In the genomic region with DNA sequence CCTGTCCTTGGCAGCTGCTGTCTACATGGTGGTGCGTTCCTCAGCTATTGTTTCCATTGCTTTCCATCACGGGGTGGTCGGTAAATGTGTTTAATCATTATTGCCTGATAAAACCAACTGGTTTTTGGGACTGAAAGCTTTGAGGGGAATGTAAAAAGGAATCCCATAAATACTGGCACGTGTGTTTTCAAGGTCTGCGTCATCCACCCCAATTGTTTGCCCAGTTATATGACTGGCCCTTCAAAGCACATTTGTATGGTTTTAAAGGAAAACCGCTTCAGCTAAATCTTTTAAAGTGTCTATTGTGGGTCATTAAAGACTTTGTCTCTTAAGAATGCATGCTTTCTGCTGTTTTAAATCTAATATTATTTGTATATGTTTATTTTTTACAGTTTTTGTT, we compare ENCODE assay signal across 16 cellular contexts.
A peak's percentile ranks its signal among the peaks of the same experiment; 100 is the strongest.
DNase-seq lines count a peak whose midpoint lies in the region; ATAC-seq and TF ChIP-seq lines count a peak whose summit lies in the region.
"Had no signal": no experiment of that assay in that cellular context is flagged by ENCODE, and none has a peak within 500 bp of the region (broad histone marks: within the 10 kb centered on the region; RNA-seq: fewer than 3 reads in every experiment).

No MANE protein-coding gene starts in this region.

- no peak for ATAC-seq in T-helper 17 cell
- peak; percentile 60 for ATAC-seq in left colon
- no peak for ATAC-seq in stimulated activated memory B cell treated with anti-CD40 and anti-IgM and Interleukin-4, amounts not matched to agents 10 μg/mL and 1 μg/mL and 100 μg/mL, for 72 hours
- no peak for ATAC-seq in Right ventricle myocardium superior (ENCODE audit: poor library complexity)

- H3K4me1 Mint-ChIP-seq in T-helper 17 cell, result peaks cover 10% of the 10 kb centered on the region
- H3K4me1 Mint-ChIP-seq in stimulated activated memory B cell treated with anti-CD40 and anti-IgM and Interleukin-4, amounts not matched to agents 10 μg/mL and 1 μg/mL and 100 μg/mL, for 72 hours, result no peaks in the 10 kb centered on the region

- H3K27ac ChIP-seq in 22Rv1, result peak overlapping the region; percentile 18; the same call in 1 of the 2 replicates

- H3K27me3 Mint-ChIP-seq in T-helper 17 cell, result no peaks in the 10 kb centered on the region
- H3K27me3 Mint-ChIP-seq in stimulated activated memory B cell treated with anti-CD40 and anti-IgM and Interleukin-4, amounts not matched to agents 10 μg/mL and 1 μg/mL and 100 μg/mL, for 72 hours, result no peaks in the 10 kb centered on the region
- H3K27me3 Mint-ChIP-seq: CD4-positive, alpha-beta memory T cell had no signal

- no peak overlapping the region for H3K4me3 Mint-ChIP-seq in T-helper 17 cell
- H3K4me3 Mint-ChIP-seq in stimulated activated memory B cell treated with anti-CD40 and anti-IgM and Interleukin-4, amounts not matched to agents 10 μg/mL and 1 μg/mL and 100 μg/mL, for 72 hours, result no peak overlapping the region
- H3K4me3 Mint-ChIP-seq: CD4-positive, alpha-beta memory T cell had no signal

- H3K9me3 ChIP-seq in T-helper 17 cell (ENCODE audit: control insufficient read depth, low read length, poor library complexity, severe bottlenecking), result no peaks in the 10 kb centered on the region

- peak overlapping the region; percentile 71 for H3K27ac Mint-ChIP-seq in T-helper 17 cell
- peak overlapping the region; percentile 38 for H3K27ac Mint-ChIP-seq in stimulated activated memory B cell treated with anti-CD40 and anti-IgM and Interleukin-4, amounts not matched to agents 10 μg/mL and 1 μg/mL and 100 μg/mL, for 72 hours

- DNase-seq in T-helper 17 cell, result no peak
- no peak for DNase-seq in left colon
- DNase-seq in activated gamma-delta T cell (lab: John Stamatoyannopoulos, UW), result no peak
- no peak for DNase-seq in GOT3 (lab: John Stamatoyannopoulos, UW)
- DNase-seq in Right ventricle myocardium superior, result no peak
- DNase-seq: C1 segment of cervical spinal cord; Calu3; CD4-positive, alpha-beta memory T cell; COR-L47; DMS53; DMS79 treated with DMSO at 0.1 percent for 48 hours; GF-D8; H7; HCEC 1CT had no signal

- H3K36me3 Mint-ChIP-seq in T-helper 17 cell (ENCODE audit: low read depth), result peaks cover 6% of the 10 kb centered on the region
- peaks cover 47% of the 10 kb centered on the region for H3K36me3 Mint-ChIP-seq in stimulated activated memory B cell treated with anti-CD40 and anti-IgM and Interleukin-4, amounts not matched to agents 10 μg/mL and 1 μg/mL and 100 μg/mL, for 72 hours

- no peaks in the 10 kb centered on the region for H3K9me3 Mint-ChIP-seq in stimulated activated memory B cell treated with anti-CD40 and anti-IgM and Interleukin-4, amounts not matched to agents 10 μg/mL and 1 μg/mL and 100 μg/mL, for 72 hours
- H3K9me3 Mint-ChIP-seq: CD4-positive, alpha-beta memory T cell had no signal

- no peak for TF ChIP-seq CTCF in 22Rv1 (IDR thresholded peaks at IDR 0.05)

- intact Hi-C loops in left colon (cut with DNase I, micrococcal nuclease) (no loop called here), Right ventricle myocardium superior (cut with DNase I) (no loop called here)
